9 cellular contexts compared by ENCODE assay signal in genomic region chr22:45318168-45318557, GRCh38. TPM values are rescaled to one million over a fixed set of nuclear protein-coding genes. Genes with fewer than 3 reads are reported as not detected.
DNase-seq lines count a peak whose midpoint lies in the region; TF ChIP-seq lines count a peak whose summit lies in the region.
"Had no signal": no experiment of that assay in that cellular context is flagged by ENCODE, and none has a peak within 500 bp of the region (broad histone marks: within the 10 kb centered on the region; RNA-seq: fewer than 3 reads in every experiment).

No MANE protein-coding gene starts in this region.

- DNase-seq in NCI-H510A treated with DMSO at 0.1 percent for 48 hours (lab: John Stamatoyannopoulos, UW), result peak; percentile 84
- DNase-seq in NCI-H510A (lab: John Stamatoyannopoulos, UW), result no peak
- DNase-seq in LHCN-M2 (ENCODE audit: low read depth), result peak; percentile 68
- peak; percentile 89 for DNase-seq in T-helper 2 cell treated with Interferon-gamma antibody and Interleukin-4, amounts not matched to agents 5 μg/mL and 100 μg/mL, for 36 hours (ENCODE audit: low spot score)
- DNase-seq in astrocyte of the hippocampus (ENCODE audit: low read depth, low spot score), result peak; percentile 96
- peak; percentile 51 for DNase-seq in iPS-NIHi7 (ENCODE audit: extremely low spot score)
- DNase-seq in smooth muscle cell (lab: John Stamatoyannopoulos, UW; ENCODE audit: unreplicated experiment), result peak; percentile 16
- no peak for DNase-seq in Kasumi-1 (lab: John Stamatoyannopoulos, UW)

- H3K4me2 ChIP-seq in smooth muscle cell, result peak overlapping the region; percentile 78
- H3K4me2 ChIP-seq: A549 had no signal

- H3K4me3 Mint-ChIP-seq in T-helper 2 cell treated with Interferon-gamma antibody and Interleukin-4, amounts not matched to agents 5 μg/mL and 100 μg/mL, for 36 hours, result peak overlapping the region; percentile 82

- H3F3A ChIP-seq in smooth muscle cell (ENCODE audit: low read depth), result peaks cover 35% of the 10 kb centered on the region

- H3K9me3 ChIP-seq in smooth muscle cell (replicated peaks; ENCODE audit: low read depth), result no peaks in the 10 kb centered on the region
- H3K9me3 ChIP-seq: A549 had no signal

- TF ChIP-seq CTCF in smooth muscle cell (IDR thresholded peaks at IDR 0.05; ENCODE audit: borderline replicate concordance, insufficient read depth, poor library complexity, severe bottlenecking), result no peak

- H3K36me3 Mint-ChIP-seq in T-helper 2 cell treated with Interferon-gamma antibody and Interleukin-4, amounts not matched to agents 5 μg/mL and 100 μg/mL, for 36 hours (ENCODE audit: low read depth), result peaks cover 21% of the 10 kb centered on the region

- peaks cover 54% of the 10 kb centered on the region for H3K4me1 Mint-ChIP-seq in T-helper 2 cell treated with Interferon-gamma antibody and Interleukin-4, amounts not matched to agents 5 μg/mL and 100 μg/mL, for 36 hours (ENCODE audit: low read depth)

- 10% methylated on average over 8 of the region's 8 CpGs for WGBS in smooth muscle cell (ENCODE audit: low lambda C conversion rate)

- peaks cover 9% of the 10 kb centered on the region for H4K20me1 ChIP-seq in smooth muscle cell (ENCODE audit: low read depth)

- no peaks in the 10 kb centered on the region for H3K27me3 Mint-ChIP-seq in T-helper 2 cell treated with Interferon-gamma antibody and Interleukin-4, amounts not matched to agents 5 μg/mL and 100 μg/mL, for 36 hours (ENCODE audit: low read depth)

- H2AFZ ChIP-seq in smooth muscle cell (ENCODE audit: low read depth), result peak overlapping the region; percentile 33

- H3K4me1 ChIP-seq in smooth muscle cell (ENCODE audit: low read depth), result peaks cover 27% of the 10 kb centered on the region
- H3K4me1 ChIP-seq: A549 had no signal

- peak overlapping the region; percentile 97 for H3K27ac Mint-ChIP-seq in T-helper 2 cell treated with Interferon-gamma antibody and Interleukin-4, amounts not matched to agents 5 μg/mL and 100 μg/mL, for 36 hours

- H3K36me3 ChIP-seq in smooth muscle cell (ENCODE audit: low read depth), result no peaks in the 10 kb centered on the region

- peak overlapping the region; percentile 22 for H3K4me3 ChIP-seq in smooth muscle cell
- H3K4me3 ChIP-seq: A549 had no signal

- H3K79me2 ChIP-seq in smooth muscle cell (ENCODE audit: low read depth), result peaks cover 74% of the 10 kb centered on the region

- peak overlapping the region; percentile 96 for H3K27ac ChIP-seq in smooth muscle cell (ENCODE audit: low read depth)
- H3K27ac ChIP-seq: A549 had no signal

- peak overlapping the region; percentile 81 for H3K9ac ChIP-seq in smooth muscle cell (ENCODE audit: low read depth)

- H3K27me3 ChIP-seq in smooth muscle cell (ENCODE audit: low read depth), result no peaks in the 10 kb centered on the region

- H3K9me3 Mint-ChIP-seq in T-helper 2 cell treated with Interferon-gamma antibody and Interleukin-4, amounts not matched to agents 5 μg/mL and 100 μg/mL, for 36 hours, result no peaks in the 10 kb centered on the region

RNA-seq across cellular contexts. Expression of gene FAM118A, which starts 8.4 kb away (rescaled TPM):
- total RNA-seq in LHCN-M2 (2014; rRNA removed), result 9.1 and 9.6 TPM in 2 replicates
- 6.3 TPM for polyA plus RNA-seq in LHCN-M2 (2012)
- total RNA-seq in smooth muscle cell, result 36.1 and 36.6 TPM in 2 replicates
- 60.3 and 114 TPM in 2 replicates for polyA plus RNA-seq in smooth muscle cell

RNA-seq across cellular contexts. Expression of gene UPK3A, which starts 33.4 kb away (rescaled TPM):
- total RNA-seq in LHCN-M2 (2014; rRNA removed) (not detected in 2 replicates), smooth muscle cell (not detected in 2 replicates)
- not detected for polyA plus RNA-seq in LHCN-M2 (2012)
- not detected in 2 replicates for polyA plus RNA-seq in smooth muscle cell
- polyA plus RNA-seq: A549 had no signal

Comparison
In these comparisons a context has a peak if more than half of its experiments do, and no peak if none do; other contexts are left out.
1. DNase-seq: peak in NCI-H510A treated with DMSO at 0.1 percent for 48 hours (single experiment), LHCN-M2 (single experiment), T-helper 2 cell treated with Interferon-gamma antibody and Interleukin-4, amounts not matched to agents 5 μg/mL and 100 μg/mL, for 36 hours (single experiment), astrocyte of the hippocampus (single experiment), iPS-NIHi7 (single experiment) and smooth muscle cell (single experiment); none in NCI-H510A (single experiment) and Kasumi-1 (0 of 2).